In genomic region chr16:56632848-56633365, GRCh38 we compare ENCODE assay signal across 11 cellular contexts. TPM values are rescaled to one million over a fixed set of nuclear protein-coding genes. Genes with fewer than 3 reads are reported as not detected.
DNase-seq lines count a peak whose midpoint lies in the region; ATAC-seq and TF ChIP-seq lines count a peak whose summit lies in the region.
"Had no signal": no experiment of that assay in that cellular context is flagged by ENCODE, and none has a peak within 500 bp of the region (broad histone marks: within the 10 kb centered on the region; RNA-seq: fewer than 3 reads in every experiment).

No MANE protein-coding gene starts in this region.

- H3K27ac Mint-ChIP-seq in CD14-positive monocyte, result peak overlapping the region in 1 of 7 donors; percentile 15
- H3K27ac Mint-ChIP-seq in activated T-helper 1 cell treated with anti-CD3 and anti-CD28 coated beads, Interleukin-12 subunit alpha, Interleukin-12 subunit beta, Interleukin-2, Interleukin-4 antibody, amounts not matched to agents 30 ng/mL and 10 ng/mL and 1 ng/mL, durations not matched to agents 14 hours and 24 hours and 36 hours, result no peak overlapping the region

- H3K4me2 ChIP-seq in parathyroid adenoma (ENCODE audit: low read length), result peak overlapping the region; percentile 79

- H3K27me3 ChIP-seq in right atrium auricular region (no peaks in the 10 kb centered on the region), parathyroid adenoma (ENCODE audit: control insufficient read depth, insufficient read depth, low read length) (no peaks in the 10 kb centered on the region)

- no peak for TF ChIP-seq CTCF in CD14-positive monocyte (IDR thresholded peaks at IDR 0.05)
- no peak for TF ChIP-seq CTCF in right atrium auricular region (IDR thresholded peaks at IDR 0.05)
- TF ChIP-seq CTCF in parathyroid adenoma (IDR thresholded peaks at IDR 0.05), result no peak

- H3K4me3 ChIP-seq in right atrium auricular region (peak overlapping the region; percentile 39 to 58), parathyroid adenoma (ENCODE audit: low read depth, low read length) (peak overlapping the region; percentile 47)

- H3K79me2 ChIP-seq in parathyroid adenoma, result no peaks in the 10 kb centered on the region

- H3K36me3 ChIP-seq in right atrium auricular region (no peaks in the 10 kb centered on the region), parathyroid adenoma (ENCODE audit: control insufficient read depth, insufficient read depth, low read length) (no peaks in the 10 kb centered on the region)

- H3K27ac ChIP-seq in right atrium auricular region (peak overlapping the region; percentile 79 to 81), parathyroid adenoma (no peak overlapping the region)

- H3K27me3 Mint-ChIP-seq in CD14-positive monocyte (ENCODE audit: low read depth in 3 of 3), result peaks cover 79 to 93% (median 90%) of the 10 kb centered on the region in 3 donors
- H3K27me3 Mint-ChIP-seq in activated T-helper 1 cell treated with anti-CD3 and anti-CD28 coated beads, Interleukin-12 subunit alpha, Interleukin-12 subunit beta, Interleukin-2, Interleukin-4 antibody, amounts not matched to agents 30 ng/mL and 10 ng/mL and 1 ng/mL, durations not matched to agents 14 hours and 24 hours and 36 hours (ENCODE audit: insufficient read depth), result peaks cover 69% of the 10 kb centered on the region

- ATAC-seq in HG03196 (IDR thresholded peaks at IDR 0.05; ENCODE audit: unreplicated experiment) (no peak), GM19035 (IDR thresholded peaks at IDR 0.05; ENCODE audit: unreplicated experiment) (no peak)

- peaks cover 0 to 32% of the 10 kb centered on the region in 2 donors for H3K4me1 ChIP-seq in right atrium auricular region
- H3K4me1 ChIP-seq in parathyroid adenoma, result no peaks in the 10 kb centered on the region

- H3K9ac ChIP-seq in parathyroid adenoma, result no peak overlapping the region

- H3K9me3 ChIP-seq in right atrium auricular region (no peaks in the 10 kb centered on the region), parathyroid adenoma (ENCODE audit: control insufficient read depth, low read length) (no peaks in the 10 kb centered on the region)

- intact Hi-C loops in CD14-positive monocyte (cut with micrococcal nuclease), result no loop called here
- intact Hi-C loops in activated T-helper 1 cell treated with anti-CD3 and anti-CD28 coated beads, Interleukin-12 subunit alpha, Interleukin-12 subunit beta, Interleukin-2, Interleukin-4 antibody, amounts not matched to agents 30 ng/mL and 10 ng/mL and 1 ng/mL, durations not matched to agents 14 hours and 24 hours and 36 hours (cut with micrococcal nuclease), result no loop called here

- peaks cover 29% of the 10 kb centered on the region for H3K4me1 Mint-ChIP-seq in CD14-positive monocyte
- H3K4me1 Mint-ChIP-seq in activated T-helper 1 cell treated with anti-CD3 and anti-CD28 coated beads, Interleukin-12 subunit alpha, Interleukin-12 subunit beta, Interleukin-2, Interleukin-4 antibody, amounts not matched to agents 30 ng/mL and 10 ng/mL and 1 ng/mL, durations not matched to agents 14 hours and 24 hours and 36 hours (ENCODE audit: low read depth), result peaks cover 36% of the 10 kb centered on the region

- peaks cover 0 to 22% (median 8%) of the 10 kb centered on the region in 7 donors for H3K9me3 Mint-ChIP-seq in CD14-positive monocyte
- no peaks in the 10 kb centered on the region for H3K9me3 Mint-ChIP-seq in activated T-helper 1 cell treated with anti-CD3 and anti-CD28 coated beads, Interleukin-12 subunit alpha, Interleukin-12 subunit beta, Interleukin-2, Interleukin-4 antibody, amounts not matched to agents 30 ng/mL and 10 ng/mL and 1 ng/mL, durations not matched to agents 14 hours and 24 hours and 36 hours

- H2AFZ ChIP-seq in parathyroid adenoma, result peak overlapping the region; percentile 21

- H3K36me3 Mint-ChIP-seq in CD14-positive monocyte, result peaks cover 0 to 9% of the 10 kb centered on the region in 2 donors
- H3K36me3 Mint-ChIP-seq in activated T-helper 1 cell treated with anti-CD3 and anti-CD28 coated beads, Interleukin-12 subunit alpha, Interleukin-12 subunit beta, Interleukin-2, Interleukin-4 antibody, amounts not matched to agents 30 ng/mL and 10 ng/mL and 1 ng/mL, durations not matched to agents 14 hours and 24 hours and 36 hours (ENCODE audit: low read depth), result no peaks in the 10 kb centered on the region

- DNase-seq in CD14-positive monocyte (ENCODE audit: low spot score) (no peak), right atrium auricular region (ENCODE audit: low spot score) (no peak), T-helper 9 cell (no peak), islet precursor cell (no peak)
- DNase-seq in activated T-helper 1 cell treated with anti-CD3 and anti-CD28 coated beads, Interleukin-12 subunit alpha, Interleukin-12 subunit beta, Interleukin-2, Interleukin-4 antibody, amounts not matched to agents 30 ng/mL and 10 ng/mL and 1 ng/mL, durations not matched to agents 14 hours and 24 hours and 36 hours (ENCODE audit: low spot score), result no peak
- DNase-seq: activated effector memory CD4-positive, alpha-beta T cell treated with Interleukin-2 at 50 U/mL for 16 hours had no signal

- H3K4me3 Mint-ChIP-seq in CD14-positive monocyte, result peak overlapping the region; percentile 68 to 94
- H3K4me3 Mint-ChIP-seq in activated T-helper 1 cell treated with anti-CD3 and anti-CD28 coated beads, Interleukin-12 subunit alpha, Interleukin-12 subunit beta, Interleukin-2, Interleukin-4 antibody, amounts not matched to agents 30 ng/mL and 10 ng/mL and 1 ng/mL, durations not matched to agents 14 hours and 24 hours and 36 hours, result peak overlapping the region; percentile 61

RNA-seq across cellular contexts. Expression of gene MT1M, which starts 0.4 kb away (rescaled TPM):
- not detected for polyA plus RNA-seq in CD14-positive monocyte
- not detected in 2 replicates for total RNA-seq in activated T-helper 1 cell treated with anti-CD3 and anti-CD28 coated beads, Interleukin-12 subunit alpha, Interleukin-12 subunit beta, Interleukin-2, Interleukin-4 antibody, amounts not matched to agents 30 ng/mL and 10 ng/mL and 1 ng/mL, durations not matched to agents 14 hours and 24 hours and 36 hours
- 1 to 10 TPM; 5.2 to 9.9 TPM for total RNA-seq in right atrium auricular region

RNA-seq across cellular contexts. Expression of gene MT1A, which starts 5.6 kb away (rescaled TPM):
- not detected for polyA plus RNA-seq in CD14-positive monocyte
- 0.60 and 4.1 TPM in 2 replicates for total RNA-seq in activated T-helper 1 cell treated with anti-CD3 and anti-CD28 coated beads, Interleukin-12 subunit alpha, Interleukin-12 subunit beta, Interleukin-2, Interleukin-4 antibody, amounts not matched to agents 30 ng/mL and 10 ng/mL and 1 ng/mL, durations not matched to agents 14 hours and 24 hours and 36 hours
- 10 to 100 TPM in 1 of 2 donors, not detected in 1; 30.0 TPM for total RNA-seq in right atrium auricular region
- polyA plus RNA-seq: keratinocyte had no signal

RNA-seq across cellular contexts. Expression of gene MT1E, which starts 7.3 kb away (rescaled TPM):
- 1 to 10 TPM; 1.3 to 4.0 TPM for polyA plus RNA-seq in CD14-positive monocyte
- 135 TPM in 2 replicates for total RNA-seq in activated T-helper 1 cell treated with anti-CD3 and anti-CD28 coated beads, Interleukin-12 subunit alpha, Interleukin-12 subunit beta, Interleukin-2, Interleukin-4 antibody, amounts not matched to agents 30 ng/mL and 10 ng/mL and 1 ng/mL, durations not matched to agents 14 hours and 24 hours and 36 hours
- 100 to 1,000 TPM; 129 to 210 TPM for total RNA-seq in right atrium auricular region

RNA-seq across cellular contexts. Expression of gene MT1B, which starts 18.8 kb away (rescaled TPM):
- polyA plus RNA-seq in CD14-positive monocyte, result not detected
- not detected in 2 replicates for total RNA-seq in activated T-helper 1 cell treated with anti-CD3 and anti-CD28 coated beads, Interleukin-12 subunit alpha, Interleukin-12 subunit beta, Interleukin-2, Interleukin-4 antibody, amounts not matched to agents 30 ng/mL and 10 ng/mL and 1 ng/mL, durations not matched to agents 14 hours and 24 hours and 36 hours
- total RNA-seq in right atrium auricular region, result not detected
- total RNA-seq: RPMI7951 had no signal
- polyA plus RNA-seq: keratinocyte had no signal

RNA-seq across cellular contexts. Expression of gene MT2A, which starts 24.5 kb away (rescaled TPM):
- 100 to 1,000 TPM; 126 to 228 TPM for polyA plus RNA-seq in CD14-positive monocyte
- 348 and 365 TPM in 2 replicates for total RNA-seq in activated T-helper 1 cell treated with anti-CD3 and anti-CD28 coated beads, Interleukin-12 subunit alpha, Interleukin-12 subunit beta, Interleukin-2, Interleukin-4 antibody, amounts not matched to agents 30 ng/mL and 10 ng/mL and 1 ng/mL, durations not matched to agents 14 hours and 24 hours and 36 hours
- total RNA-seq in right atrium auricular region, result 100 to 1,000 TPM in 1 of 2 donors, 10 to 100 TPM in 1; 33.3 to 118 TPM
